In genomic region chr2:47083886-47084682, GRCh38 we compare ENCODE assay signal across 14 cellular contexts.
DNase-seq lines count a peak whose midpoint lies in the region; ATAC-seq and TF ChIP-seq lines count a peak whose summit lies in the region.
"Had no signal": no experiment of that assay in that cellular context is flagged by ENCODE, and none has a peak within 500 bp of the region (broad histone marks: within the 10 kb centered on the region; RNA-seq: fewer than 3 reads in every experiment).

No MANE protein-coding gene starts in this region.

- no peak for TF ChIP-seq CTCF in left ventricle myocardium inferior (IDR thresholded peaks at IDR 0.05; ENCODE audit: borderline replicate concordance)

- peaks cover 7 to 20% (median 19%) of the 10 kb centered on the region in 3 donors for H3K4me1 Mint-ChIP-seq in T-cell

- H3K4me3 ChIP-seq in left ventricle myocardium inferior = no peak overlapping the region
- H3K4me3 ChIP-seq: esophagus muscularis mucosa, pancreas had no signal

- peaks cover 0 to 3% of the 10 kb centered on the region in 2 donors for H3K27me3 Mint-ChIP-seq in T-cell

- intact Hi-C loops in left ventricle myocardium inferior (cut with micrococcal nuclease) (no loop called here), posterior vena cava (cut with DNase I) (no loop called here)

- ATAC-seq in T-cell (replicated peaks in 1 of 4) = no peak
- no peak for ATAC-seq in HG02678 (IDR thresholded peaks at IDR 0.05; ENCODE audit: unreplicated experiment)

- no peaks in the 10 kb centered on the region for H3K36me3 Mint-ChIP-seq in T-cell
- H3K36me3 Mint-ChIP-seq: CD4-positive, alpha-beta memory T cell had no signal

- peaks cover 80% of the 10 kb centered on the region for H3K4me1 ChIP-seq in left ventricle myocardium inferior

- H3K27ac ChIP-seq in left ventricle myocardium inferior (replicated peaks) = peak overlapping the region; percentile 73
- H3K27ac ChIP-seq: brain microvascular endothelial cell, pancreas had no signal

- H3K27me3 ChIP-seq in left ventricle myocardium inferior (ENCODE audit: low read depth) = no peaks in the 10 kb centered on the region
- H3K27me3 ChIP-seq: brain microvascular endothelial cell, esophagus muscularis mucosa, pancreas had no signal

- H3K9me3 Mint-ChIP-seq in T-cell = no peaks in the 10 kb centered on the region
- H3K9me3 Mint-ChIP-seq: CD4-positive, alpha-beta memory T cell had no signal

- no peaks in the 10 kb centered on the region for H3K9me3 ChIP-seq in left ventricle myocardium inferior (replicated peaks)
- H3K9me3 ChIP-seq: esophagus muscularis mucosa, pancreas had no signal

- H3K4me3 Mint-ChIP-seq in T-cell = peak overlapping the region in 2 of 3 donors; percentile 28 to 56
- H3K4me3 Mint-ChIP-seq: CD4-positive, alpha-beta memory T cell had no signal

- DNase-seq in CD1c-positive myeloid dendritic cell (ENCODE audit: extremely low spot score) (peak; percentile 76), T-cell (no peak), left ventricle myocardium inferior (peak; percentile 55), posterior vena cava (ENCODE audit: low spot score) (peak; percentile 81), NCI-H2171 (lab: John Stamatoyannopoulos, UW) (no peak), NCI-H524 treated with DMSO at 0.1 percent for 48 hours (lab: John Stamatoyannopoulos, UW) (no peak)
- no peak for DNase-seq in stimulated activated CD4-positive, alpha-beta T cell treated with anti-CD3 and anti-CD28 coated beads, Interleukin-4, amount 100 ng/mL, for 4 hours
- DNase-seq: brain microvascular endothelial cell; CD4-positive, alpha-beta memory T cell; GOT3; NCI-H2081; pancreas had no signal

- no peaks in the 10 kb centered on the region for H3K36me3 ChIP-seq in left ventricle myocardium inferior
- H3K36me3 ChIP-seq: brain microvascular endothelial cell, esophagus muscularis mucosa, pancreas had no signal

- CTCF ChIA-PET in T-cell (lab: Charles Lee) = no interaction called here

- H3K27ac Mint-ChIP-seq in T-cell = peak overlapping the region; percentile 80 to 83

- POLR2A ChIA-PET in T-cell (lab: Charles Lee) = no interaction called here

Comparison
In these comparisons a context has a peak if more than half of its experiments do, and no peak if none do; other contexts are left out.
1. DNase-seq: peak in CD1c-positive myeloid dendritic cell (single experiment), left ventricle myocardium inferior (single experiment) and posterior vena cava (single experiment); none in T-cell (0 of 34), NCI-H2171 (single experiment), NCI-H524 treated with DMSO at 0.1 percent for 48 hours (single experiment) and stimulated activated CD4-positive, alpha-beta T cell treated with anti-CD3 and anti-CD28 coated beads, Interleukin-4, amount 100 ng/mL, for 4 hours (0 of 2).